7 cellular contexts compared by ENCODE assay signal in the genomic region with DNA sequence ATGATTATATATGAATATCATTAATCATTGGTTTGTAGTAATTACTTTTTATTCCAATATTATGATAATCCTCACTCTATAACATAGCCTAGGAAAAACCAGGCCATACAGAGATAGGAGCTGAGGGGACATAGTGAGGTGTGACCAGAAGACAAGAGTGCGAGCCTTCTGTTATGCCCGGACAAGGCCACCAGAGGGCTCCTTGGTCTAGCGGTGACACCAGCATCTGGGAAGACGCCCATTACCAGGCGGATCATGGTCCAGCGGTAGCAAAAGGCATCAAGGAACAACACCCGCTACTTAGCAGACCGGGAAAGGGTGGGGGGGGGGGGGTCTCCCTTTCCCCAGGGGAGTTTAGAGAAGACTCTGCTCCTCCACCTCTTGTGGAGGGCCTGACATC.
DNase-seq lines count a peak whose midpoint lies in the region; ATAC-seq and TF ChIP-seq lines count a peak whose summit lies in the region.
"Not testable (repeated sequence)": the region's sequence is repeated elsewhere in the genome, so short reads cannot be mapped to it uniquely, and the experiment has no call there.

No MANE protein-coding gene starts in this region.

- H3K9me3 ChIP-seq in OCI-LY7 (ENCODE audit: low read length); left ventricle myocardium inferior (replicated peaks): not testable (repeated sequence)
- peaks cover 17% of the 10 kb centered on the region for H3K9me3 ChIP-seq in neural progenitor cell (ENCODE audit: low read depth)

- not testable (repeated sequence) for H3K9ac ChIP-seq in neural progenitor cell

- H2AFZ ChIP-seq in OCI-LY7 (ENCODE audit: low read length); neural progenitor cell (replicated peaks): not testable (repeated sequence)

- not testable (repeated sequence) for H3K4me2 ChIP-seq in OCI-LY7 (ENCODE audit: low read length); neural progenitor cell

- peaks cover 17% of the 10 kb centered on the region for H3K4me1 Mint-ChIP-seq in activated CD8-positive, alpha-beta memory T cell treated with anti-CD3 and anti-CD28 coated beads, Interleukin-2, amount 10 ng/mL, durations not matched to agents 7 days and 5 days
- not testable (repeated sequence) for H3K4me1 Mint-ChIP-seq in neural progenitor cell

- not testable (repeated sequence) for H3F3A ChIP-seq in neural progenitor cell (ENCODE audit: low read depth)

- BruUV-seq in OCI-LY7 (replicated peaks; lab: Mats Ljungman, UMichigan): not testable (repeated sequence)

- H3K36me3 ChIP-seq in OCI-LY7 (ENCODE audit: insufficient read depth, low read length); left ventricle myocardium inferior; neural progenitor cell: not testable (repeated sequence)

- H3K79me2 ChIP-seq in OCI-LY7 (ENCODE audit: insufficient read depth, low read depth, low read length); neural progenitor cell (ENCODE audit: low read depth): not testable (repeated sequence)

- TF ChIP-seq CTCF in OCI-LY7 (conservative IDR thresholded peaks at IDR 0.05; ENCODE audit: low read length) (peak; percentile 40), left ventricle myocardium inferior (IDR thresholded peaks at IDR 0.05; ENCODE audit: borderline replicate concordance) (peak; percentile 36), neural progenitor cell (IDR thresholded peaks at IDR 0.05) (peak; percentile 38)

- not testable (repeated sequence) for H3K4me1 ChIP-seq in OCI-LY7 (ENCODE audit: insufficient read depth, low read length, poor library complexity, severe bottlenecking); left ventricle myocardium inferior; neural progenitor cell

- not testable (repeated sequence) for H3K9me3 Mint-ChIP-seq in activated CD8-positive, alpha-beta memory T cell treated with anti-CD3 and anti-CD28 coated beads, Interleukin-2, amount 10 ng/mL, durations not matched to agents 7 days and 5 days (ENCODE audit: low read depth); neural progenitor cell

- not testable (repeated sequence) for H3K36me3 Mint-ChIP-seq in activated CD8-positive, alpha-beta memory T cell treated with anti-CD3 and anti-CD28 coated beads, Interleukin-2, amount 10 ng/mL, durations not matched to agents 7 days and 5 days; neural progenitor cell

- H3K4me3 Mint-ChIP-seq in activated CD8-positive, alpha-beta memory T cell treated with anti-CD3 and anti-CD28 coated beads, Interleukin-2, amount 10 ng/mL, durations not matched to agents 7 days and 5 days; neural progenitor cell: not testable (repeated sequence)

- not testable (repeated sequence) for ATAC-seq in activated CD8-positive, alpha-beta memory T cell treated with anti-CD3 and anti-CD28 coated beads, Interleukin-2, amount 10 ng/mL, durations not matched to agents 7 days and 5 days

- DNase-seq in EL: peak; percentile 38
- peak; percentile 36 for DNase-seq in HT1080 (ENCODE audit: low read depth)
- DNase-seq in OCI-LY7 (ENCODE audit: low spot score); left ventricle myocardium inferior: not testable (repeated sequence)
- DNase-seq in activated CD8-positive, alpha-beta memory T cell treated with anti-CD3 and anti-CD28 coated beads, Interleukin-2, amount 10 ng/mL, durations not matched to agents 7 days and 5 days: peak; percentile 59
- peak; percentile 57 for DNase-seq in dermis blood vessel endothelial cell
- peak; percentile 3 for DNase-seq in neural progenitor cell (ENCODE audit: low spot score)

- not testable (repeated sequence) for H3K27ac ChIP-seq in OCI-LY7 (ENCODE audit: low read depth, low read length, poor library complexity, severe bottlenecking); left ventricle myocardium inferior (replicated peaks); neural progenitor cell

- H3K4me3 ChIP-seq in OCI-LY7 (ENCODE audit: low read depth, low read length, poor library complexity, severe bottlenecking); left ventricle myocardium inferior; neural progenitor cell: not testable (repeated sequence)

- intact Hi-C loops in OCI-LY7 (cut with micrococcal nuclease; ENCODE audit: unreplicated experiment); left ventricle myocardium inferior (cut with micrococcal nuclease): not testable (repeated sequence)

- not testable (repeated sequence) for H4K20me1 ChIP-seq in OCI-LY7 (ENCODE audit: insufficient read depth, low read length); neural progenitor cell (ENCODE audit: low read depth)

- H3K27me3 ChIP-seq in left ventricle myocardium inferior (ENCODE audit: low read depth); neural progenitor cell: not testable (repeated sequence)

- H3K9me2 ChIP-seq in OCI-LY7 (ENCODE audit: insufficient read depth, low read length): not testable (repeated sequence)

- H3K27ac Mint-ChIP-seq in activated CD8-positive, alpha-beta memory T cell treated with anti-CD3 and anti-CD28 coated beads, Interleukin-2, amount 10 ng/mL, durations not matched to agents 7 days and 5 days; neural progenitor cell: not testable (repeated sequence)

- not testable (repeated sequence) for H3K27me3 Mint-ChIP-seq in activated CD8-positive, alpha-beta memory T cell treated with anti-CD3 and anti-CD28 coated beads, Interleukin-2, amount 10 ng/mL, durations not matched to agents 7 days and 5 days; neural progenitor cell (ENCODE audit: insufficient read depth, low read depth)

- POLR2A ChIA-PET in OCI-LY7 (lab: Charles Lee): not testable (repeated sequence)

- CTCF ChIA-PET in OCI-LY7 (lab: Charles Lee; ENCODE audit: unreplicated experiment): not testable (repeated sequence)
- CTCF ChIA-PET in activated CD8-positive, alpha-beta memory T cell treated with anti-CD3 and anti-CD28 coated beads, Interleukin-2, amount 10 ng/mL, durations not matched to agents 7 days and 5 days (lab: Charles Lee): interaction anchor here (1.7 to 3.6 kb wide), 3 partner anchors 9 to 135 kb away, joined by 4 to 15 read pairs (median 7); no protein-coding TSS in a partner anchor
